Comparison of ENCODE assay signal across 8 cellular contexts in genomic region chr14:73850940-73851339, GRCh38. TPM values are rescaled to one million over a fixed set of nuclear protein-coding genes. Genes with fewer than 3 reads are reported as not detected.
DNase-seq lines count a peak whose midpoint lies in the region; ATAC-seq and TF ChIP-seq lines count a peak whose summit lies in the region.

No MANE protein-coding gene starts in this region.

- no peaks in the 10 kb centered on the region for H3K36me3 ChIP-seq in BE2C
- no peaks in the 10 kb centered on the region for H3K36me3 ChIP-seq in IMR-90 (ENCODE audit: control insufficient read depth, insufficient read depth, low read length)
- no peaks in the 10 kb centered on the region for H3K36me3 ChIP-seq in tibial artery

- H2BK120ac ChIP-seq in IMR-90 (ENCODE audit: low read depth, low read length): peak overlapping the region; percentile 82

- H3K18ac ChIP-seq in IMR-90 (ENCODE audit: low read depth, low read length): peak overlapping the region; percentile 89

- no peak for TF ChIP-seq RAD21 in IMR-90 (IDR thresholded peaks at IDR 0.05; ENCODE audit: low read length)

- DNase-seq in BE2C (no peak), IMR-90 (no peak), astrocyte of the spinal cord (ENCODE audit: low read depth, low spot score) (no peak), left lobe of liver (ENCODE audit: low spot score) (no peak), tibial artery (no peak), NCI-H1694 (lab: John Stamatoyannopoulos, UW) (no peak), NCI-H1092 treated with DMSO at 0.1 percent for 48 hours (lab: John Stamatoyannopoulos, UW) (no peak), NCI-H446 (lab: John Stamatoyannopoulos, UW) (no peak)

- intact Hi-C loops in IMR-90 (cut with micrococcal nuclease) (loop anchor here (1.0 to 5.0 kb wide), 2 partner anchors 61 to 99 kb away; no protein-coding TSS in a partner anchor), tibial artery (cut with DNase I; ENCODE audit: low total_unique reads) (loop anchor here (2.0 kb wide), 1 partner anchor 36 kb away; the partner anchor contains the start of gene ZNF410)

- TF ChIP-seq POLR2A in IMR-90 (IDR thresholded peaks at IDR 0.05; ENCODE audit: low read depth, low read length): no peak

- no peaks in the 10 kb centered on the region for H4K20me1 ChIP-seq in IMR-90 (ENCODE audit: insufficient read depth, low read length)

- peak overlapping the region; percentile 84 for H3K9ac ChIP-seq in IMR-90 (ENCODE audit: low read depth, low read length)

- 0 out of 2 replicates have a peak, but pooled peaks cover 4% of the 10 kb centered on the region for H3K9me1 ChIP-seq in IMR-90 (ENCODE audit: insufficient read depth, low read length)

- peak overlapping the region; percentile 88; the same call in 2 of the 3 replicates for H2BK15ac ChIP-seq in IMR-90 (ENCODE audit: low read depth, low read length)

- H3K4me3 ChIP-seq in BE2C (ENCODE audit: low read depth, low read length) (peak overlapping the region; percentile 68), IMR-90 (ENCODE audit: insufficient read depth, low read depth, low read length) (no peak overlapping the region; the same call in 1 of the 2 replicates), astrocyte of the spinal cord (ENCODE audit: low read depth, low read length) (peak overlapping the region; percentile 74), tibial artery (peak overlapping the region; percentile 62 to 71)

- CTCF ChIA-PET in IMR-90 (lab: Yijun Ruan, JAX): interaction anchor here (1.2 kb wide), 1 partner anchor 120 kb away, joined by 4 read pairs; no protein-coding TSS in a partner anchor

- H2AFZ ChIP-seq in IMR-90 (replicated peaks; ENCODE audit: low read length, poor library complexity): peak overlapping the region; percentile 88

- peak overlapping the region; percentile 88 for H3K4me2 ChIP-seq in IMR-90 (ENCODE audit: low read depth, low read length)

- H2AK5ac ChIP-seq in IMR-90 (ENCODE audit: low read depth, low read length): peak overlapping the region; percentile 27; the same call in 1 of the 2 replicates

- no peak for ATAC-seq in IMR-90 (ENCODE audit: low read depth)
- peak; percentile 5 for ATAC-seq in left lobe of liver

- WGBS in IMR-90 (ENCODE audit: extremely low coverage in 2 of 2, insufficient read length in 1 of 2), 2 experiments: no CpG with 5 or more reads among the region's 3 CpGs

- H3K9me3 ChIP-seq in BE2C (no peaks in the 10 kb centered on the region), IMR-90 (ENCODE audit: control insufficient read depth, insufficient read depth, low read length) (no peaks in the 10 kb centered on the region), tibial artery (no peaks in the 10 kb centered on the region)

- H3K56ac ChIP-seq in IMR-90 (ENCODE audit: extremely low read depth, insufficient read depth, low read length): peak overlapping the region; percentile 92; the same call in 1 of the 2 replicates

- H3K27ac ChIP-seq in IMR-90 (ENCODE audit: insufficient read depth, low read length): peak overlapping the region; percentile 88
- peak overlapping the region; percentile 89 to 93 for H3K27ac ChIP-seq in tibial artery

- peak overlapping the region; percentile 82 for H2BK5ac ChIP-seq in IMR-90 (ENCODE audit: low read depth, low read length, poor library complexity, severe bottlenecking)

- H4K8ac ChIP-seq in IMR-90 (ENCODE audit: low read depth in 2 of 2, low read length in 2 of 2): peak overlapping the region; percentile 92 to 98

- H3K27me3 ChIP-seq in BE2C (no peaks in the 10 kb centered on the region), IMR-90 (ENCODE audit: control insufficient read depth, insufficient read depth, low read length) (no peaks in the 10 kb centered on the region), tibial artery (no peaks in the 10 kb centered on the region)

- peak overlapping the region; percentile 82 for H3K4ac ChIP-seq in IMR-90 (ENCODE audit: low read depth, low read length)

- TF ChIP-seq CTCF in BE2C (IDR thresholded peaks at IDR 0.05; ENCODE audit: low read depth, low read length) (no peak), IMR-90 (conservative IDR thresholded peaks at IDR 0.05; ENCODE audit: low read depth, low read length) (no peak), astrocyte of the spinal cord (IDR thresholded peaks at IDR 0.05; ENCODE audit: low read depth, low read length) (no peak), tibial artery (IDR thresholded peaks at IDR 0.05) (no peak)

- peak overlapping the region; percentile 79 for H3K14ac ChIP-seq in IMR-90 (replicated peaks; ENCODE audit: low read depth, low read length)

- no peaks in the 10 kb centered on the region for H3K4me1 ChIP-seq in BE2C
- no peaks in the 10 kb centered on the region; the same call in 1 of the 2 replicates for H3K4me1 ChIP-seq in IMR-90 (ENCODE audit: control insufficient read depth, insufficient read depth, low read length)
- peaks cover 0 to 14% (median 8%) of the 10 kb centered on the region in 4 donors for H3K4me1 ChIP-seq in tibial artery

- H4K5ac ChIP-seq in IMR-90 (ENCODE audit: low read depth, low read length): peak overlapping the region; percentile 91

- POLR2A ChIA-PET in IMR-90 (lab: Charles Lee; ENCODE audit: unreplicated experiment): interaction anchor here (0.6 to 1.3 kb wide), 4 partner anchors 35 to 849 kb away, joined by 3 to 8 read pairs (median 4); partner anchors contain the start of gene ZNF410

- peak overlapping the region; percentile 67 for H3K23ac ChIP-seq in IMR-90 (ENCODE audit: low read depth, low read length)

- H2AK9ac ChIP-seq in IMR-90 (replicated peaks; ENCODE audit: low read depth, low read length, poor library complexity): peak overlapping the region; percentile 87

- BruUV-seq in IMR-90 (replicated peaks; lab: Mats Ljungman, UMichigan): no TSS peak

- peak overlapping the region; percentile 88; the same call in 1 of the 2 replicates for H4K91ac ChIP-seq in IMR-90 (ENCODE audit: insufficient read depth, low read depth, low read length)

- in situ Hi-C loops in IMR-90 (cut with MboI; ENCODE audit: low sequenced_read_pairs): no loop called here
- in situ Hi-C loops in astrocyte of the spinal cord (cut with HindIII; ENCODE audit: low sequenced_read_pairs): no loop called here

- dilution Hi-C loops in IMR-90 (cut with HindIII; ENCODE audit: low sequenced_read_pairs, unreplicated experiment): no loop called here

- H2BK20ac ChIP-seq in IMR-90 (ENCODE audit: low read depth, low read length): peak overlapping the region; percentile 31; the same call in 1 of the 2 replicates

- peaks cover 12 to 22% of the 10 kb centered on the region in 2 experiments; a peak in 3 of 4 replicates for H3K79me1 ChIP-seq in IMR-90 (ENCODE audit: low read depth in 1 of 2, low read length in 2 of 2)

TF ChIP-seq in IMR-90, 13 proteins besides CTCF, POLR2A, EP300 and RAD21:
- TF ChIP-seq MAZ (IDR thresholded peaks at IDR 0.05; ENCODE audit: borderline replicate concordance, low read depth, low read length) (no peak), FOS (IDR thresholded peaks at IDR 0.05; ENCODE audit: low read depth, low read length) (no peak), CHD1 (IDR thresholded peaks at IDR 0.05; ENCODE audit: low read depth, low read length) (no peak), ELK1 (IDR thresholded peaks at IDR 0.05; ENCODE audit: borderline replicate concordance, low read depth, low read length) (no peak), NFE2L2 (IDR thresholded peaks at IDR 0.05; ENCODE audit: low read depth, low read length) (no peak), USF2 (IDR thresholded peaks at IDR 0.05; ENCODE audit: low read depth, low read length) (no peak), BHLHE40 (IDR thresholded peaks at IDR 0.05; ENCODE audit: low read depth, low read length) (no peak), MAFK (IDR thresholded peaks at IDR 0.05; ENCODE audit: low read depth, low read length) (no peak), MXI1 (IDR thresholded peaks at IDR 0.05; ENCODE audit: borderline replicate concordance, low read depth, low read length) (no peak), RCOR1 (IDR thresholded peaks at IDR 0.05; ENCODE audit: insufficient replicate concordance, low read length) (no peak), SMC3 (IDR thresholded peaks at IDR 0.05; ENCODE audit: low read depth, low read length) (no peak), CEBPB (IDR thresholded peaks at IDR 0.05; ENCODE audit: low read depth, low read length) (no peak), RFX5 (IDR thresholded peaks at IDR 0.05; ENCODE audit: low read depth, low read length) (no peak)

RNA-seq across cellular contexts. Expression of gene PTGR2, which starts 0.7 kb away (rescaled TPM):
- polyA plus RNA-seq in BE2C (2012; ENCODE audit: insufficient read depth, insufficient read length, low read depth): 3.4 TPM
- total RNA-seq in IMR-90 (2012; rRNA removed) (1.3 and 2.8 TPM in 2 replicates), left lobe of liver (10.9 TPM)
- 2.0 and 3.2 TPM in 2 replicates for polyA plus RNA-seq in IMR-90 (2012; rRNA removed)
- 0.48 and 0.99 TPM in 2 replicates for polyA plus RNA-seq in IMR-90 (2012; cell fraction: cytosol; rRNA removed)
- 1.1 and 6.0 TPM in 2 replicates for polyA plus RNA-seq in IMR-90 (2012; cell fraction: nucleus; rRNA removed; ENCODE audit: low replicate concordance)

RNA-seq across cellular contexts. Expression of gene ZNF410, which starts 35.7 kb away (rescaled TPM):
- 66.0 TPM for polyA plus RNA-seq in BE2C (2012; ENCODE audit: insufficient read depth, insufficient read length, low read depth)
- total RNA-seq in IMR-90 (2012; rRNA removed): 73.9 and 89.1 TPM in 2 replicates
- polyA plus RNA-seq in IMR-90 (2012; rRNA removed): 22.3 and 27.9 TPM in 2 replicates
- polyA plus RNA-seq in IMR-90 (2012; cell fraction: cytosol; rRNA removed): 8.7 and 13.6 TPM in 2 replicates
- 10.1 and 55.1 TPM in 2 replicates for polyA plus RNA-seq in IMR-90 (2012; cell fraction: nucleus; rRNA removed; ENCODE audit: low replicate concordance)
- 17.1 TPM for total RNA-seq in left lobe of liver
